19 cellular contexts compared by ENCODE assay signal in the genomic region with DNA sequence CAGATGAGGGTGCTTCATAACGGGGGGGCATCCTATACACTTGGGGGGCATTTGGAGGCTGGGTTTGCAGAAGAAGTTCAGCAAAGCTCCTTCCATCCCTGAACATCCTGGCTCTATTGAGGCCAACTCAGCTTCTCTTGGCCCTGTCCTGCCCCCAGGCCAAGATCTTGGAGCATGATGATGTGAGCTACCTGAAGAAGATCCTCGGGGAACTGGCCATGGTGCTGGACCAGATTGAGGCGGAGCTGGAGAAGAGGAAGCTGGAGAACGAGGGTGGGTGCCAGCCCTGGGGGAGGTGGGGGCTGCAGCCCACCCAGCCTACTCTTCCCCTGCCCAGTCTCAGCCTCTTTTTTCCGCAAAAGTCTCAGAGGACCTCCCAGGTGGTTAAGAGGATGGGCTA. TPM values are rescaled to one million over a fixed set of nuclear protein-coding genes. Genes with fewer than 3 reads are reported as not detected.
DNase-seq lines count a peak whose midpoint lies in the region; ATAC-seq, FAIRE-seq and TF ChIP-seq lines count a peak whose summit lies in the region.
"Had no signal": no experiment of that assay in that cellular context is flagged by ENCODE, and none has a peak within 500 bp of the region (broad histone marks: within the 10 kb centered on the region; RNA-seq: fewer than 3 reads in every experiment).

No MANE protein-coding gene starts in this region.

- H3K4me3 ChIP-seq in A549 (no peak overlapping the region), PC-3 (ENCODE audit: low read length) (no peak overlapping the region), epithelial cell of esophagus (ENCODE audit: low read length) (no peak overlapping the region)
- H3K4me3 ChIP-seq: pancreas, SK-N-MC had no signal

- H3F3A ChIP-seq in PC-3 (ENCODE audit: low read length, unreplicated experiment), result no peaks in the 10 kb centered on the region

- H3K27ac ChIP-seq in A549, result no peak overlapping the region
- no peak overlapping the region for H3K27ac ChIP-seq in PC-3 (ENCODE audit: low read length)
- H3K27ac ChIP-seq: pancreas, SK-N-MC had no signal

- intact Hi-C loops in PC-3 (cut with micrococcal nuclease), result no loop called here

- no peaks in the 10 kb centered on the region for H4K20me1 ChIP-seq in PC-3 (ENCODE audit: low read length)

- 29% methylated on average over 4 of the region's 5 CpGs for WGBS in A549 (ENCODE audit: missing lambda C conversion rate)

- no peak overlapping the region for H3K9ac ChIP-seq in PC-3 (ENCODE audit: low read length)

- TF ChIP-seq CTCF in A549 (IDR thresholded peaks at IDR 0.05) (no peak), PC-3 (conservative IDR thresholded peaks at IDR 0.05; ENCODE audit: low read depth, low read length) (no peak), epithelial cell of esophagus (IDR thresholded peaks at IDR 0.05; ENCODE audit: insufficient read depth, low read depth, low read length, missing control alignments) (no peak)

- POLR2A ChIA-PET in A549 (lab: Yijun Ruan, JAX), result no interaction called here
- POLR2A ChIA-PET in PC-3 (lab: Charles Lee; ENCODE audit: unreplicated experiment), result interaction anchor here (0.6 kb wide), 1 partner anchor 9 kb away, joined by 6 read pairs; no protein-coding TSS in a partner anchor

- H3K36me3 ChIP-seq in PC-3 (ENCODE audit: low read depth, low read length), result no peaks in the 10 kb centered on the region
- H3K36me3 ChIP-seq: pancreas had no signal

- no TSS peak for BruUV-seq in PC-3 (replicated peaks; lab: Mats Ljungman, UMichigan)

- no peaks in the 10 kb centered on the region for H3K9me2 ChIP-seq in PC-3 (replicated peaks; ENCODE audit: low read length)

- H3K9me3 ChIP-seq in A549 (no peaks in the 10 kb centered on the region), PC-3 (ENCODE audit: low read length) (no peaks in the 10 kb centered on the region)
- H3K9me3 ChIP-seq: BE2C, pancreas had no signal

- no peak for TF ChIP-seq RAD21 in A549 (conservative IDR thresholded peaks at IDR 0.05 in 1 of 2, IDR thresholded peaks at IDR 0.05 in 1 of 2)

- TF ChIP-seq POLR2A in A549 (IDR thresholded peaks at IDR 0.05; ENCODE audit: low read length) (no peak), GM18505 (IDR thresholded peaks at IDR 0.05; ENCODE audit: borderline replicate concordance, extremely low read depth, insufficient read depth, insufficient read length) (no peak)

- H3K79me2 ChIP-seq in PC-3 (ENCODE audit: low read length), result no peaks in the 10 kb centered on the region

- no peak for TF ChIP-seq EP300 in A549 (IDR thresholded peaks at IDR 0.05)

- H3K4me1 ChIP-seq in A549, result no peaks in the 10 kb centered on the region
- no peaks in the 10 kb centered on the region for H3K4me1 ChIP-seq in PC-3 (ENCODE audit: insufficient read depth, low read length)
- H3K4me1 ChIP-seq: BE2C, pancreas had no signal

- no peaks in the 10 kb centered on the region for H3K27me3 ChIP-seq in PC-3 (ENCODE audit: low read length)
- H3K27me3 ChIP-seq: BE2C, pancreas had no signal

- ATAC-seq in A549, result no peak
- ATAC-seq in PC-3, result no peak
- ATAC-seq in GM18505 (IDR thresholded peaks at IDR 0.05; ENCODE audit: unreplicated experiment), result no peak
- ATAC-seq: effector memory CD8-positive, alpha-beta T cell; left ventricle myocardium superior; pancreas had no signal

- H2AFZ ChIP-seq in PC-3 (ENCODE audit: low read length), result no peak overlapping the region

- H3K4me2 ChIP-seq in A549, result no peak overlapping the region
- H3K4me2 ChIP-seq in PC-3 (ENCODE audit: low read length), result no peak overlapping the region

- no peak for DNase-seq in A549 (ENCODE audit: low read depth in 1 of 2, low spot score in 1 of 2)
- peak; percentile 39 for DNase-seq in ELF-1 (ENCODE audit: low read depth, low spot score)
- peak; percentile 22 for DNase-seq in PC-3
- DNase-seq in epithelial cell of esophagus (ENCODE audit: low read depth), result peak; percentile 23
- DNase-seq in cerebellar nuclear complex (lab: John Stamatoyannopoulos, UW), result no peak
- no peak for DNase-seq in NCI-H82 (lab: John Stamatoyannopoulos, UW)
- DNase-seq: activated CD4-positive, alpha-beta memory T cell treated with anti-CD3 and anti-CD28 coated beads, Interleukin-2, amount 10 ng/mL, durations not matched to agents 7 days and 5 days; amniotic stem cell; BE2C; effector memory CD8-positive, alpha-beta T cell; left ventricle myocardium superior; NCI-H1417 treated with DMSO at 0.1 percent for 48 hours; pancreas; stimulated activated CD4-positive, alpha-beta T cell treated with anti-CD3 and anti-CD28 coated beads, Interleukin-4, amount 100 ng/mL, for 24 hours had no signal

- CTCF ChIA-PET in A549 (lab: Yijun Ruan, JAX), result interaction anchor here (1.1 to 3.2 kb wide), 8 partner anchors 9 to 197 kb away, joined by 3 to 16 read pairs (median 4); a partner anchor contains a TSS
- CTCF ChIA-PET in PC-3 (lab: Charles Lee), result no interaction called here

- no peak for FAIRE-seq in A549 (lab: Jason Lieb, UNC)
- FAIRE-seq: GM18507, pancreas had no signal

TF ChIP-seq in A549, 52 proteins besides CTCF, POLR2A, EP300 and RAD21:
- TF ChIP-seq, protein P1, sequence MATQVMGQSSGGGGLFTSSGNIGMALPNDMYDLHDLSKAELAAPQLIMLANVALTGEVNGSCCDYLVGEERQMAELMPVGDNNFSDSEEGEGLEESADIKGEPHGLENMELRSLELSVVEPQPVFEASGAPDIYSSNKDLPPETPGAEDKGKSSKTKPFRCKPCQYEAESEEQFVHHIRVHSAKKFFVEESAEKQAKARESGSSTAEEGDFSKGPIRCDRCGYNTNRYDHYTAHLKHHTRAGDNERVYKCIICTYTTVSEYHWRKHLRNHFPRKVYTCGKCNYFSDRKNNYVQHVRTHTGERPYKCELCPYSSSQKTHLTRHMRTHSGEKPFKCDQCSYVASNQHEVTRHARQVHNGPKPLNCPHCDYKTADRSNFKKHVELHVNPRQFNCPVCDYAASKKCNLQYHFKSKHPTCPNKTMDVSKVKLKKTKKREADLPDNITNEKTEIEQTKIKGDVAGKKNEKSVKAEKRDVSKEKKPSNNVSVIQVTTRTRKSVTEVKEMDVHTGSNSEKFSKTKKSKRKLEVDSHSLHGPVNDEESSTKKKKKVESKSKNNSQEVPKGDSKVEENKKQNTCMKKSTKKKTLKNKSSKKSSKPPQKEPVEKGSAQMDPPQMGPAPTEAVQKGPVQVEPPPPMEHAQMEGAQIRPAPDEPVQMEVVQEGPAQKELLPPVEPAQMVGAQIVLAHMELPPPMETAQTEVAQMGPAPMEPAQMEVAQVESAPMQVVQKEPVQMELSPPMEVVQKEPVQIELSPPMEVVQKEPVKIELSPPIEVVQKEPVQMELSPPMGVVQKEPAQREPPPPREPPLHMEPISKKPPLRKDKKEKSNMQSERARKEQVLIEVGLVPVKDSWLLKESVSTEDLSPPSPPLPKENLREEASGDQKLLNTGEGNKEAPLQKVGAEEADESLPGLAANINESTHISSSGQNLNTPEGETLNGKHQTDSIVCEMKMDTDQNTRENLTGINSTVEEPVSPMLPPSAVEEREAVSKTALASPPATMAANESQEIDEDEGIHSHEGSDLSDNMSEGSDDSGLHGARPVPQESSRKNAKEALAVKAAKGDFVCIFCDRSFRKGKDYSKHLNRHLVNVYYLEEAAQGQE (IDR thresholded peaks at IDR 0.05), result peak; percentile 83
- TF ChIP-seq ESRRA (IDR thresholded peaks at IDR 0.05; ENCODE audit: borderline replicate concordance, low read length) (no peak), GATA3 (IDR thresholded peaks at IDR 0.05; ENCODE audit: borderline replicate concordance) (no peak), HOXB13 (CRISPR knock-in tag; IDR thresholded peaks at IDR 0.05; ENCODE audit: low read depth) (no peak)
- TF ChIP-seq, protein P2, sequence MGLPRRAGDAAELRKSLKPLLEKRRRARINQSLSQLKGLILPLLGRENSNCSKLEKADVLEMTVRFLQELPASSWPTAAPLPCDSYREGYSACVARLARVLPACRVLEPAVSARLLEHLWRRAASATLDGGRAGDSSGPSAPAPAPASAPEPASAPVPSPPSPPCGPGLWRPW (IDR thresholded peaks at IDR 0.05), result no peak
TF ChIP-seq in A549: peak in this region for 1.

RNA-seq across cellular contexts. Expression of a gene that starts 17.2 kb away (rescaled TPM):
- polyA plus RNA-seq in A549 (2011; rRNA removed), result 0.06 and 0.16 TPM in 2 replicates
- polyA plus RNA-seq in A549 (2012; cell fraction: cytosol; rRNA removed), result 0.05 TPM in 1 of 2 replicates, not detected in the other
- polyA plus RNA-seq in A549 (2012; cell fraction: nucleus; rRNA removed), result not detected in 2 replicates
- 0.13 TPM in 1 of 3 replicates, not detected in the others for polyA plus RNA-seq in A549 (2017; fragmentation: RNase III; extraction: RNeasy Plus Mini Kit Qiagen cat#74134 plus additional on column Dnase treatment)
- polyA minus RNA-seq in A549 (2011; rRNA and poly(A)+ RNA removed), result 0.54 TPM in 1 of 2 replicates, not detected in the other
- total RNA-seq in PC-3 (2014; rRNA removed), result not detected in 2 replicates
- total RNA-seq: activated CD4-positive, alpha-beta memory T cell treated with anti-CD3 and anti-CD28 coated beads, Interleukin-2, amount 10 ng/mL, durations not matched to agents 7 days and 5 days; skeletal muscle tissue had no signal
- polyA plus RNA-seq: IgD-negative memory B cell had no signal

RNA-seq across cellular contexts. Expression of a gene that starts 46.7 kb away (rescaled TPM):
- 13.1 and 15.2 TPM in 2 replicates for polyA plus RNA-seq in A549 (2011; rRNA removed)
- polyA plus RNA-seq in A549 (2012; cell fraction: cytosol; rRNA removed), result 3.8 and 4.8 TPM in 2 replicates
- polyA plus RNA-seq in A549 (2012; cell fraction: nucleus; rRNA removed), result 5.3 and 6.6 TPM in 2 replicates
- 12.1 to 16.0 TPM (median 15.4 TPM) in 3 replicates for polyA plus RNA-seq in A549 (2017; fragmentation: RNase III; extraction: RNeasy Plus Mini Kit Qiagen cat#74134 plus additional on column Dnase treatment)
- 12.9 and 15.4 TPM in 2 replicates for polyA minus RNA-seq in A549 (2011; rRNA and poly(A)+ RNA removed)
- total RNA-seq in PC-3 (2014; rRNA removed), result 8.8 and 9.9 TPM in 2 replicates

RNA-seq across cellular contexts. Expression of a gene that starts 53.7 kb away (rescaled TPM):
- polyA plus RNA-seq in A549 (2011; rRNA removed), result 62.6 and 73.0 TPM in 2 replicates
- polyA plus RNA-seq in A549 (2012; cell fraction: cytosol; rRNA removed), result 32.0 and 35.8 TPM in 2 replicates
- polyA plus RNA-seq in A549 (2012; cell fraction: nucleus; rRNA removed), result 36.7 and 48.6 TPM in 2 replicates
- 46.7 to 50.4 TPM (median 47.5 TPM) in 3 replicates for polyA plus RNA-seq in A549 (2017; fragmentation: RNase III; extraction: RNeasy Plus Mini Kit Qiagen cat#74134 plus additional on column Dnase treatment)
- 47.4 and 47.8 TPM in 2 replicates for polyA minus RNA-seq in A549 (2011; rRNA and poly(A)+ RNA removed)
- total RNA-seq in PC-3 (2014; rRNA removed), result 29.0 and 34.8 TPM in 2 replicates

Comparison
In these comparisons a context has a peak if more than half of its experiments do, and no peak if none do; other contexts are left out.
1. DNase-seq: peak in ELF-1 (single experiment), PC-3 (single experiment) and epithelial cell of esophagus (single experiment); none in A549 (0 of 2), cerebellar nuclear complex (0 of 2) and NCI-H82 (single experiment).